31 cellular contexts compared by ENCODE assay signal in the genomic region with DNA sequence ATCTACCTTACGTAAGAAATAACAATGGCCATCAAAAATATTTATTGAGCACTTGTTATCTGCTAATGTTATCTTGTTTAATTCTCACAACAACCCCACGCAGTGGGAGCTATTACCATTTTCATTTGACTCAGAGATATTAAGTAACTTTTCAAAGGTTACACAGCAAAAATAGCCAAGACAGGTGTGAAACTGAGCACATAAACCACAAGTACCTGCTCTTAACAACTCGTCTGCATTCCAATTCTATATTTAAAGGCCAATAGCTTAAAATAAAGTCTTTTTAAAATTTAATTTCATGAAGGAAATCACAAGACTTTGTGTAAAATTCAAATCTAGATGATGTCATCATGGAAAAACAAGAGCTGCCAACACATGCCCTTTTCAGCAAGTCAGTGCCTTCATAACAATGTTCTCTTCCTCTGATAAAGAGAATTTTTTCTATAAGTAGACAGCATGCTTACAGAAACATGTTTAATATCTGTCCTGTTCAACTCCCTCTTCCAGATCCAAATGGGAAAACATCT.
"Had no signal": no experiment of that assay in that cellular context is flagged by ENCODE, and none has a peak within 500 bp of the region (broad histone marks: within the 10 kb centered on the region; RNA-seq: fewer than 3 reads in every experiment).

No MANE protein-coding gene starts in this region.

- H3K4me2 ChIP-seq: PC-9 had no signal

- H3K4me1 ChIP-seq: SJCRH30 had no signal

- H3K27ac ChIP-seq: PC-9, SJCRH30, SK-N-MC had no signal

- H3K4me3 ChIP-seq: PC-9, SJCRH30, SK-N-MC had no signal

- H3K27me3 ChIP-seq: SJCRH30 had no signal

- ATAC-seq: Panc1, SK-N-SH treated with all-trans-retinoic acid at 6 μM for 48 hours, T-cell had no signal

- H3K9me3 ChIP-seq: SJCRH30 had no signal

- DNase-seq: Kasumi-1, NCI-H1048, NCI-H1092 treated with DMSO at 0.1 percent for 48 hours, NCI-H1105 treated with DMSO at 0.1 percent for 48 hours, NCI-H1417, NCI-H1436, NCI-H146, NCI-H1694, NCI-H187, NCI-H1930, NCI-H2029 treated with DMSO at 0.1 percent for 48 hours, NCI-H2081 treated with DMSO at 0.1 percent for 48 hours, NCI-H2107, NCI-H2171, NCI-H226, NCI-H446 treated with DMSO at 0.1 percent for 48 hours, NCI-H510A, NCI-H524, NCI-H526, NCI-H69, NCI-H748 treated with DMSO at 0.1 percent for 48 hours, NCI-H82, PC-9, Right ventricle myocardium superior, RPMI8226, SIG-M5, SJCRH30, T-cell had no signal

- H2AFZ ChIP-seq: PC-9 had no signal

- H3K36me3 ChIP-seq: SJCRH30 had no signal
